Comparison of ENCODE assay signal across 25 cellular contexts in the genomic region with DNA sequence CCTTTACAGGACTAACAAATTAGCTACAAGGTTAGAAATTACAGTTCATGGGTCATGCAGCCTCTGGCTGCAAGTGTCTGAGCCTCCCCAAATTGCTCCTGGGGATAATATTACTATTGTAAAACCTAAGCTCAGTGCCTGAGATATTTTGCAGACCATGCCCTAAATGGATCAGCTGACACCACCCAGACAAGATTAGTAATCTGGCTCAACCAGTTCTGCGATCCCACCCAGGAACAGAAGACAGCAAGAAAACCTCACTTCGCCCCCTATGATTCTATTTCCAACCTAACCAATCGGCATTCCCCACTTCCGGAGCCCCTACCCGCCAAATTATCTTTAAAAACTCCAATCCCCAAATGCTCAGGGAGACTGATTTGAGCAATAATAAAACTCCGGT.
"Had no signal": no experiment of that assay in that cellular context is flagged by ENCODE, and none has a peak within 500 bp of the region (broad histone marks: within the 10 kb centered on the region; RNA-seq: fewer than 3 reads in every experiment).

No MANE protein-coding gene starts in this region.

- DNase-seq: activated CD4-positive, alpha-beta T cell treated with anti-CD3 and anti-CD28 coated beads for 1 hour; activated CD8-positive, alpha-beta memory T cell treated with anti-CD3 and anti-CD28 coated beads for 24 hours; activated CD8-positive, alpha-beta memory T cell treated with anti-CD3 and anti-CD28 coated beads, Interleukin-2, amount 50 U/mL, for 4 hours; activated T-cell treated with anti-CD3 and anti-CD28 coated beads, Interleukin-2, amount 50 U/mL, for 24 hours; brain microvascular endothelial cell; caudate nucleus; effector CD4-positive, alpha-beta T cell; foreskin fibroblast; heart right ventricle; kidney glomerular epithelial cell; left ventricle myocardium inferior; naive thymus-derived CD8-positive, alpha-beta T cell; psoas muscle; stimulated activated CD4-positive, alpha-beta T cell treated with anti-CD3 and anti-CD28 coated beads, Interleukin-4, amount 100 ng/mL, for 24 hours; stimulated activated naive CD4-positive, alpha-beta T cell treated with Interleukin-2 at 50 U/mL for 16 hours; thyroid gland; WERI-Rb-1 had no signal

- ATAC-seq: activated naive CD4-positive, alpha-beta T cell treated with anti-CD3 and anti-CD28 coated beads, Interleukin-2, amount 50 U/mL, for 72 hours; activated T-helper 17 cell treated with anti-CD3 and anti-CD28 coated beads, Interleukin-2, amount 50 U/mL, for 72 hours; heart right ventricle; naive thymus-derived CD8-positive, alpha-beta T cell; psoas muscle had no signal

- H3K27me3 ChIP-seq: ascending aorta, brain microvascular endothelial cell, right atrium auricular region, thyroid gland had no signal

- H3K36me3 Mint-ChIP-seq: activated naive CD4-positive, alpha-beta T cell treated with anti-CD3 and anti-CD28 coated beads, Interleukin-2, amount 50 U/mL, for 72 hours; naive thymus-derived CD8-positive, alpha-beta T cell had no signal

- H3K4me3 Mint-ChIP-seq: activated T-cell treated with anti-CD3 and anti-CD28 coated beads, Interleukin-2, amount 50 U/mL, for 24 hours; activated T-helper 17 cell treated with anti-CD3 and anti-CD28 coated beads, Interleukin-2, amount 50 U/mL, for 72 hours; dendritic cell treated with granulocyte-macrophage colony-stimulating factor and Interleukin-4, amounts not matched to agents 40 ng/mL and 50 ng/mL, for 4 days; naive thymus-derived CD8-positive, alpha-beta T cell had no signal

- H3K27me3 Mint-ChIP-seq: activated T-helper 17 cell treated with anti-CD3 and anti-CD28 coated beads, Interleukin-2, amount 50 U/mL, for 72 hours; naive thymus-derived CD8-positive, alpha-beta T cell had no signal

- H3K27ac ChIP-seq: ascending aorta, brain microvascular endothelial cell, heart right ventricle, left ventricle myocardium inferior, psoas muscle, right atrium auricular region, thyroid gland, WERI-Rb-1 had no signal

- H3K36me3 ChIP-seq: ascending aorta, brain microvascular endothelial cell, heart right ventricle, left ventricle myocardium inferior, right atrium auricular region, thyroid gland, WERI-Rb-1 had no signal

- H3K4me3 ChIP-seq: ascending aorta, heart right ventricle, left ventricle myocardium inferior, psoas muscle, right atrium auricular region, thyroid gland had no signal

- H3K27ac Mint-ChIP-seq: activated naive CD4-positive, alpha-beta T cell treated with anti-CD3 and anti-CD28 coated beads, Interleukin-2, amount 50 U/mL, for 72 hours; activated T-cell treated with anti-CD3 and anti-CD28 coated beads, Interleukin-2, amount 50 U/mL, for 24 hours; activated T-helper 17 cell treated with anti-CD3 and anti-CD28 coated beads, Interleukin-2, amount 50 U/mL, for 72 hours; dendritic cell treated with granulocyte-macrophage colony-stimulating factor and Interleukin-4, amounts not matched to agents 40 ng/mL and 50 ng/mL, for 4 days; naive thymus-derived CD8-positive, alpha-beta T cell had no signal

- H3K4me1 ChIP-seq: ascending aorta, heart right ventricle, left ventricle myocardium inferior, psoas muscle, right atrium auricular region, thyroid gland had no signal

- H3K4me1 Mint-ChIP-seq: activated T-helper 17 cell treated with anti-CD3 and anti-CD28 coated beads, Interleukin-2, amount 50 U/mL, for 72 hours; naive thymus-derived CD8-positive, alpha-beta T cell had no signal

- H3K9me3 Mint-ChIP-seq: activated naive CD4-positive, alpha-beta T cell treated with anti-CD3 and anti-CD28 coated beads, Interleukin-2, amount 50 U/mL, for 72 hours; activated T-cell treated with anti-CD3 and anti-CD28 coated beads, Interleukin-2, amount 50 U/mL, for 24 hours; activated T-helper 17 cell treated with anti-CD3 and anti-CD28 coated beads, Interleukin-2, amount 50 U/mL, for 72 hours; dendritic cell treated with granulocyte-macrophage colony-stimulating factor and Interleukin-4, amounts not matched to agents 40 ng/mL and 50 ng/mL, for 4 days; naive thymus-derived CD8-positive, alpha-beta T cell had no signal

- FAIRE-seq: endometrium, TTC549, urothelium cell line had no signal

- H3K9me3 ChIP-seq: ascending aorta, heart right ventricle, left ventricle myocardium inferior, psoas muscle, right atrium auricular region, thyroid gland had no signal
